Comparison of ENCODE assay signal across 8 cellular contexts in genomic region chr15:67259375-67259774, GRCh38.
"Had no signal": no experiment of that assay in that cellular context is flagged by ENCODE, and none has a peak within 500 bp of the region (broad histone marks: within the 10 kb centered on the region; RNA-seq: fewer than 3 reads in every experiment).

No MANE protein-coding gene starts in this region.

- ATAC-seq: HCT116 had no signal

- H3K27ac ChIP-seq: GM23248, HL-60 had no signal

- H3K9ac ChIP-seq: GM23248 had no signal

- H3K9me3 ChIP-seq: HAP-1 had no signal

- H3K36me3 ChIP-seq: HAP-1 had no signal

- H2AFZ ChIP-seq: GM23248 had no signal

- H3K4me3 ChIP-seq: GM23248, HAP-1 had no signal

- DNase-seq: GM23248, GOT3, H7, HFFc6, KBM-7 had no signal
